Comparison of ENCODE assay signal across 15 cellular contexts in genomic region chr2:13654416-13654815, GRCh38.
"Had no signal": no experiment of that assay in that cellular context is flagged by ENCODE, and none has a peak within 500 bp of the region (broad histone marks: within the 10 kb centered on the region; RNA-seq: fewer than 3 reads in every experiment).

No MANE protein-coding gene starts in this region.

- H3K27ac ChIP-seq: lower lobe of right lung, neutrophil, testis had no signal

- ATAC-seq: activated CD4-positive, alpha-beta T cell treated with anti-CD3 and anti-CD28 coated beads for 36 hours; activated CD8-positive, alpha-beta T cell treated with anti-CD3 and anti-CD28 coated beads for 36 hours; effector memory CD8-positive, alpha-beta T cell; lower lobe of right lung; naive thymus-derived CD8-positive, alpha-beta T cell; stimulated activated naive CD8-positive, alpha-beta T cell treated with anti-CD3 and anti-CD28 coated beads, Interleukin-15, amount 100 ng/mL, for 72 hours had no signal

- H3K36me3 Mint-ChIP-seq: activated naive CD4-positive, alpha-beta T cell treated with anti-CD3 and anti-CD28 coated beads, Interleukin-2, amount 10 ng/mL, durations not matched to agents 7 days and 5 days; naive thymus-derived CD8-positive, alpha-beta T cell had no signal

- H3K27me3 Mint-ChIP-seq: activated CD4-positive, alpha-beta T cell treated with anti-CD3 and anti-CD28 coated beads for 36 hours; activated CD8-positive, alpha-beta T cell treated with anti-CD3 and anti-CD28 coated beads for 36 hours; activated naive CD4-positive, alpha-beta T cell treated with anti-CD3 and anti-CD28 coated beads, Interleukin-2, amount 10 ng/mL, durations not matched to agents 7 days and 5 days; effector memory CD8-positive, alpha-beta T cell; naive thymus-derived CD8-positive, alpha-beta T cell; stimulated activated naive CD8-positive, alpha-beta T cell treated with anti-CD3 and anti-CD28 coated beads, Interleukin-15, amount 100 ng/mL, for 72 hours had no signal

- DNase-seq: activated CD4-positive, alpha-beta T cell treated with anti-CD3 and anti-CD28 coated beads for 36 hours; activated CD8-positive, alpha-beta T cell treated with anti-CD3 and anti-CD28 coated beads for 36 hours; activated naive CD4-positive, alpha-beta T cell treated with anti-CD3 and anti-CD28 coated beads, Interleukin-2, amount 10 ng/mL, durations not matched to agents 7 days and 5 days; central memory CD4-positive, alpha-beta T cell; cortex of kidney; effector memory CD8-positive, alpha-beta T cell; erythroblast; lower lobe of right lung; naive thymus-derived CD8-positive, alpha-beta T cell; retina; stimulated activated CD4-positive, alpha-beta T cell treated with anti-CD3 and anti-CD28 coated beads, Interleukin-15, amount 100 ng/mL, for 24 hours; stimulated activated CD4-positive, alpha-beta T cell treated with anti-CD3 and anti-CD28 coated beads, Interleukin-4, amount 100 ng/mL, for 24 hours; stimulated activated naive CD8-positive, alpha-beta T cell treated with anti-CD3 and anti-CD28 coated beads, Interleukin-15, amount 100 ng/mL, for 72 hours; testis had no signal

- H3K27me3 ChIP-seq: neutrophil, testis had no signal

- H3K27ac Mint-ChIP-seq: activated CD4-positive, alpha-beta T cell treated with anti-CD3 and anti-CD28 coated beads for 36 hours; activated CD8-positive, alpha-beta T cell treated with anti-CD3 and anti-CD28 coated beads for 36 hours; activated naive CD4-positive, alpha-beta T cell treated with anti-CD3 and anti-CD28 coated beads, Interleukin-2, amount 10 ng/mL, durations not matched to agents 7 days and 5 days; effector memory CD8-positive, alpha-beta T cell; naive thymus-derived CD8-positive, alpha-beta T cell; stimulated activated naive CD8-positive, alpha-beta T cell treated with anti-CD3 and anti-CD28 coated beads, Interleukin-15, amount 100 ng/mL, for 72 hours had no signal

- H3K4me1 Mint-ChIP-seq: activated CD4-positive, alpha-beta T cell treated with anti-CD3 and anti-CD28 coated beads for 36 hours; activated naive CD4-positive, alpha-beta T cell treated with anti-CD3 and anti-CD28 coated beads, Interleukin-2, amount 10 ng/mL, durations not matched to agents 7 days and 5 days; naive thymus-derived CD8-positive, alpha-beta T cell; stimulated activated naive CD8-positive, alpha-beta T cell treated with anti-CD3 and anti-CD28 coated beads, Interleukin-15, amount 100 ng/mL, for 72 hours had no signal

- H3K4me3 Mint-ChIP-seq: activated CD4-positive, alpha-beta T cell treated with anti-CD3 and anti-CD28 coated beads for 36 hours; activated CD8-positive, alpha-beta T cell treated with anti-CD3 and anti-CD28 coated beads for 36 hours; activated naive CD4-positive, alpha-beta T cell treated with anti-CD3 and anti-CD28 coated beads, Interleukin-2, amount 10 ng/mL, durations not matched to agents 7 days and 5 days; effector memory CD8-positive, alpha-beta T cell; naive thymus-derived CD8-positive, alpha-beta T cell; stimulated activated naive CD8-positive, alpha-beta T cell treated with anti-CD3 and anti-CD28 coated beads, Interleukin-15, amount 100 ng/mL, for 72 hours had no signal

- H3K36me3 ChIP-seq: lower lobe of right lung, neutrophil had no signal

- H3K4me1 ChIP-seq: lower lobe of right lung, testis had no signal

- H3K9me3 ChIP-seq: neutrophil, testis had no signal

- H3K4me3 ChIP-seq: lower lobe of right lung, testis had no signal
